In genomic region chr2:771538-771937, GRCh38 we compare ENCODE assay signal across 18 cellular contexts.
DNase-seq lines count a peak whose midpoint lies in the region; ATAC-seq and TF ChIP-seq lines count a peak whose summit lies in the region.
"Had no signal": no experiment of that assay in that cellular context is flagged by ENCODE, and none has a peak within 500 bp of the region (broad histone marks: within the 10 kb centered on the region; RNA-seq: fewer than 3 reads in every experiment).

No MANE protein-coding gene starts in this region.

- H3K4ac ChIP-seq in H9 (ENCODE audit: low read depth, low read length) = no peak overlapping the region

- no peak overlapping the region for H2AFZ ChIP-seq in H9 (ENCODE audit: low read length)
- H2AFZ ChIP-seq in parathyroid adenoma = peak overlapping the region; percentile 15
- H2AFZ ChIP-seq: GM23248 had no signal

- H4K20me1 ChIP-seq in H9 (ENCODE audit: control insufficient read depth, insufficient read depth, insufficient read length) = no peaks in the 10 kb centered on the region
- H4K20me1 ChIP-seq: BLaER1 treated with 17β-estradiol and CSF1 and Interleukin-3, amounts not matched to agents 10 nM and 100 nM had no signal

- H3K9me3 Mint-ChIP-seq in H9 (peaks cover 0 to 5% of the 10 kb centered on the region in 2 experiments; a peak in 2 of 5 replicates), endodermal cell (no peaks in the 10 kb centered on the region)
- H3K9me3 Mint-ChIP-seq: CD4-positive, alpha-beta T cell; CD8-positive, alpha-beta memory T cell had no signal

- peaks cover 33 to 42% of the 10 kb centered on the region in 2 experiments for H3K4me1 Mint-ChIP-seq in H9
- peaks cover 13% of the 10 kb centered on the region for H3K4me1 Mint-ChIP-seq in endodermal cell
- H3K4me1 Mint-ChIP-seq: CD14-positive monocyte had no signal

- H2BK120ac ChIP-seq in H9 (ENCODE audit: low read depth, low read length, poor library complexity, severe bottlenecking) = no peak overlapping the region

- H3K4me3 Mint-ChIP-seq in H9 (no peak overlapping the region), endodermal cell (no peak overlapping the region)
- H3K4me3 Mint-ChIP-seq: CD14-positive monocyte; CD4-positive, alpha-beta T cell; CD8-positive, alpha-beta memory T cell; HFFc6 had no signal

- peak; percentile 18 for ATAC-seq in esophagus mucosa
- ATAC-seq in GM19035 (IDR thresholded peaks at IDR 0.05; ENCODE audit: unreplicated experiment) = no peak

- H4K5ac ChIP-seq in H9 (ENCODE audit: insufficient read length, low read depth, low read length) = no peak overlapping the region

- no peak overlapping the region for H2BK20ac ChIP-seq in H9 (ENCODE audit: low read depth, low read length, poor library complexity, severe bottlenecking)

- 0 out of 2 replicates have a peak overlapping the region, but pooled peaks have one; percentile 24 for H3K14ac ChIP-seq in H9 (ENCODE audit: insufficient read depth, low read length)

- no peak overlapping the region for H2BK12ac ChIP-seq in H9 (ENCODE audit: insufficient read length, low read depth, low read length)

- H3K23ac ChIP-seq in H9 (ENCODE audit: insufficient read length, low read depth, low read length) = no peak overlapping the region

- H3K27ac Mint-ChIP-seq in H9 (no peak overlapping the region; a peak in 1 of 7 replicates), endodermal cell (no peak overlapping the region)
- H3K27ac Mint-ChIP-seq: CD4-positive, alpha-beta T cell; CD8-positive, alpha-beta memory T cell; HFFc6 had no signal

- in situ Hi-C loops in KBM-7 (cut with MboI; ENCODE audit: low pct_unique_long_range_greater_than_20kb, low sequenced_read_pairs) = no loop called here

- H4K91ac ChIP-seq in H9 (ENCODE audit: insufficient read length, low read depth, low read length) = no peak overlapping the region

- H3K79me2 ChIP-seq in H9 (ENCODE audit: insufficient read depth, low read length) = no peaks in the 10 kb centered on the region
- no peaks in the 10 kb centered on the region for H3K79me2 ChIP-seq in parathyroid adenoma

- H3K4me1 ChIP-seq in H9 (ENCODE audit: insufficient read depth, low read length) (peaks cover 6% of the 10 kb centered on the region; the same call in 1 of the 2 replicates), parathyroid adenoma (no peaks in the 10 kb centered on the region), endodermal cell (ENCODE audit: control insufficient read depth, insufficient read depth, low read length) (no peaks in the 10 kb centered on the region)
- H3K4me1 ChIP-seq: BE2C, HAP-1 had no signal

- H3K79me1 ChIP-seq in H9 (ENCODE audit: insufficient read depth, low read depth, low read length, poor library complexity, severe bottlenecking) = no peaks in the 10 kb centered on the region

- no peak overlapping the region for H3K27ac ChIP-seq in H9 (ENCODE audit: insufficient read length, low read depth, low read length)
- H3K27ac ChIP-seq in KOPT-K1 (ENCODE audit: low read depth, low read length, poor library complexity, severe bottlenecking) = peak overlapping the region; percentile 99
- H3K27ac ChIP-seq in parathyroid adenoma = no peak overlapping the region
- no peak overlapping the region for H3K27ac ChIP-seq in endodermal cell (ENCODE audit: low read depth, low read length)
- H3K27ac ChIP-seq: BLaER1 treated with 17β-estradiol and CSF1 and Interleukin-3, amounts not matched to agents 10 nM and 100 nM; GM23248 had no signal

- no CpG with 5 or more reads among the region's 12 CpGs for WGBS in H9 (ENCODE audit: extremely low coverage, insufficient read length, low lambda C conversion rate)
- 84 to 90% methylated on average over 10 to 12 of the region's 12 CpGs for WGBS in endodermal cell (ENCODE audit: insufficient coverage in 1 of 2, insufficient read length in 1 of 2), 2 experiments

- H3K27me3 ChIP-seq in H9 (ENCODE audit: insufficient read depth, low read length) = no peaks in the 10 kb centered on the region
- no peaks in the 10 kb centered on the region for H3K27me3 ChIP-seq in parathyroid adenoma (ENCODE audit: control insufficient read depth, insufficient read depth, low read length)
- H3K27me3 ChIP-seq in endodermal cell (ENCODE audit: control insufficient read depth, insufficient read depth, low read length, poor library complexity, severe bottlenecking) = no peaks in the 10 kb centered on the region
- H3K27me3 ChIP-seq: BE2C; BLaER1 treated with 17β-estradiol and CSF1 and Interleukin-3, amounts not matched to agents 10 nM and 100 nM had no signal

- H3K9me3 ChIP-seq in H9 (ENCODE audit: control insufficient read depth, low read depth, low read length) (no peaks in the 10 kb centered on the region), KOPT-K1 (ENCODE audit: insufficient read depth, low read length, poor library complexity, severe bottlenecking) (peaks cover 11% of the 10 kb centered on the region), parathyroid adenoma (ENCODE audit: control insufficient read depth, low read length) (no peaks in the 10 kb centered on the region), endodermal cell (ENCODE audit: control insufficient read depth, low read length) (no peaks in the 10 kb centered on the region)
- H3K9me3 ChIP-seq: BE2C, HAP-1 had no signal

- no peak overlapping the region for H3K4me3 ChIP-seq in parathyroid adenoma (ENCODE audit: low read depth, low read length)
- H3K4me3 ChIP-seq in endodermal cell (ENCODE audit: low read length) = no peak overlapping the region
- H3K4me3 ChIP-seq: BLaER1 treated with 17β-estradiol and CSF1 and Interleukin-3, amounts not matched to agents 10 nM and 100 nM; GM23248; HAP-1 had no signal

- no peak overlapping the region for H2BK15ac ChIP-seq in H9 (ENCODE audit: low read depth, low read length)

- H3K36me3 ChIP-seq in KOPT-K1 (ENCODE audit: insufficient read depth, low read length) (peaks cover 56% of the 10 kb centered on the region), parathyroid adenoma (ENCODE audit: control insufficient read depth, insufficient read depth, low read length) (no peaks in the 10 kb centered on the region), endodermal cell (ENCODE audit: control insufficient read depth, insufficient read depth, low read length) (no peaks in the 10 kb centered on the region)
- H3K36me3 ChIP-seq: BE2C; BLaER1 treated with 17β-estradiol and CSF1 and Interleukin-3, amounts not matched to agents 10 nM and 100 nM; HAP-1 had no signal

- DNase-seq in H9 (no peak), KBM-7 (no peak), endodermal cell (no peak), DMS79 (lab: John Stamatoyannopoulos, UW) (no peak)
- DNase-seq: BE2C; CD4-positive, alpha-beta T cell; CD8-positive, alpha-beta memory T cell; DMS 273 treated with DMSO at 0.1 percent for 48 hours; DMS79 treated with DMSO at 0.1 percent for 48 hours; GM23248; HFFc6 had no signal

- no peak overlapping the region for H3K18ac ChIP-seq in H9 (ENCODE audit: insufficient read length, low read depth, low read length)

- no peak overlapping the region for H3K56ac ChIP-seq in H9 (ENCODE audit: insufficient read length, low read depth, low read length)

- H3K36me3 Mint-ChIP-seq in H9 (ENCODE audit: insufficient read depth in 1 of 3, low read depth in 3 of 3) (no peaks in the 10 kb centered on the region; a peak in 1 of 7 replicates), endodermal cell (ENCODE audit: low read depth) (no peaks in the 10 kb centered on the region)
- H3K36me3 Mint-ChIP-seq: CD14-positive monocyte; CD8-positive, alpha-beta memory T cell had no signal

- H3K9ac ChIP-seq in H9 (ENCODE audit: extremely low read depth, insufficient read length, low read length) (no peak overlapping the region), parathyroid adenoma (no peak overlapping the region), endodermal cell (ENCODE audit: extremely low read depth, low read length, poor library complexity, severe bottlenecking) (no peak overlapping the region)
- H3K9ac ChIP-seq: BLaER1 treated with 17β-estradiol and CSF1 and Interleukin-3, amounts not matched to agents 10 nM and 100 nM; GM23248 had no signal

- no peak overlapping the region for H2AK5ac ChIP-seq in H9 (ENCODE audit: insufficient read length, low read length)

- H3K4me2 ChIP-seq in H9 (ENCODE audit: insufficient read depth, insufficient read length, low read length) = no peak overlapping the region
- H3K4me2 ChIP-seq in parathyroid adenoma (ENCODE audit: low read length) = no peak overlapping the region

- H4K8ac ChIP-seq in H9 (replicated peaks; ENCODE audit: insufficient read length, low read depth, low read length) = no peak overlapping the region

- H3K27me3 Mint-ChIP-seq in H9 (ENCODE audit: low read depth) = no peaks in the 10 kb centered on the region; the same call in 1 of the 2 replicates
- peaks cover 2% of the 10 kb centered on the region for H3K27me3 Mint-ChIP-seq in endodermal cell (ENCODE audit: insufficient read depth)

- no peaks in the 10 kb centered on the region for H3K23me2 ChIP-seq in H9 (ENCODE audit: insufficient read length, low read depth, low read length, poor library complexity, severe bottlenecking)

- H3T11ph ChIP-seq in H9 (ENCODE audit: low read length) = no peak overlapping the region

- TF ChIP-seq CTCF in H9 (conservative IDR thresholded peaks at IDR 0.05) (no peak), parathyroid adenoma (IDR thresholded peaks at IDR 0.05) (no peak), endodermal cell (conservative IDR thresholded peaks at IDR 0.05) (no peak)

- H2BK5ac ChIP-seq in H9 (ENCODE audit: insufficient read length, low read length) = no peak overlapping the region
